Comparison of ENCODE assay signal across 23 cellular contexts in the genomic region with DNA sequence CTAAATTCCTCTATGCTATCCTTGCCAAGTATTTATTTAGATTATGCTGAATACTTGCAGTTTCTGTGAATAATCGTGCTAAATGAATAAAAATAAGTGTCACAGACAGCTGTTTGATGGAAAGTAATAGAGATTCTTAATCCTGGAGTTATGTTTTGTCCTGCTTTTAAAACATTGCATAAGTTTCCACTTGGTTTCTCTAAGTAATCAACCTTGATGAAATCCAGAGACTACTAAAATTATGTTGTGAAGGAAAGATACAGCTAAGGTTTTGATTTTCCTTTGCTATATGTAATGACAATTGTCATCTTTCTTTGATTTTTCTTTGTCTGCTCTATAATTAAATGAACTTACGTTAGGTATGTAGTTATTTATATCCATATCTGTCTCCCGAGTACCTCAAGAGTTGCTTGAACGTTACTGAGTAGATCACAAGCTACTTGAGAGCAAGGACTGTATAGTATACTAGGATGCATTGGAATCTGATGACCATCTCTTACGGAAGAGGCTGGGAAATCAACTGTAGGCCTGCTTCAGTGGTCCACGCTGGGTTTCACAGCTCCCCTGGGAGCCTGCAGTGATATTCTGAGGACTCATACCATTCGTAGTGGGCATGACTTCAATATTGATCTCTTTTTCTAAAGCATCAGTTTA.
"Had no signal": no experiment of that assay in that cellular context is flagged by ENCODE, and none has a peak within 500 bp of the region (broad histone marks: within the 10 kb centered on the region; RNA-seq: fewer than 3 reads in every experiment).

No MANE protein-coding gene starts in this region.

- H3K9ac ChIP-seq: neural progenitor cell had no signal

- H3K4me1 ChIP-seq: neural progenitor cell had no signal

- H2AFZ ChIP-seq: neural progenitor cell had no signal

- H3K27me3 ChIP-seq: breast epithelium, colonic mucosa, dorsolateral prefrontal cortex, esophagus squamous epithelium, heart left ventricle, neural progenitor cell, suprapubic skin, transverse colon had no signal

- ATAC-seq: effector memory CD8-positive, alpha-beta T cell; left colon; lower lobe of right lung; T-helper 17 cell had no signal

- H3K27ac ChIP-seq: breast epithelium, colonic mucosa, dorsolateral prefrontal cortex, esophagus squamous epithelium, heart left ventricle, lower lobe of right lung, neural progenitor cell, suprapubic skin, transverse colon had no signal

- H3K4me2 ChIP-seq: neural progenitor cell had no signal

- H3K36me3 ChIP-seq: breast epithelium, colonic mucosa, esophagus squamous epithelium, lower lobe of right lung, neural progenitor cell, suprapubic skin, transverse colon had no signal

- H3K9me3 ChIP-seq: breast epithelium, colonic mucosa, esophagus squamous epithelium, heart left ventricle, lower lobe of right lung, suprapubic skin, transverse colon had no signal

- H3K4me3 ChIP-seq: breast epithelium, colonic mucosa, dorsolateral prefrontal cortex, esophagus squamous epithelium, heart left ventricle, lower lobe of right lung, neural progenitor cell, suprapubic skin, transverse colon had no signal

- DNase-seq: activated CD4-positive, alpha-beta memory T cell treated with anti-CD3 and anti-CD28 coated beads for 36 hours; activated CD4-positive, alpha-beta T cell treated with anti-CD3 and anti-CD28 coated beads for 48 hours; activated CD4-positive, CD25-positive, alpha-beta regulatory T cell; activated naive CD4-positive, alpha-beta T cell treated with Interleukin-2 at 50 U/mL for 16 hours; activated T-cell treated with anti-CD3 and anti-CD28 coated beads, Interleukin-2, amount 50 U/mL, for 48 hours; colonic mucosa; dorsolateral prefrontal cortex; effector memory CD8-positive, alpha-beta T cell; esophagus squamous epithelium; heart left ventricle; islet precursor cell; left colon; lower lobe of right lung; mesendoderm; naive B cell; retina; stimulated activated CD4-positive, alpha-beta T cell treated with anti-CD3 and anti-CD28 coated beads, Interleukin-12 subunit alpha, Interleukin-12 subunit beta, amount 100 ng/mL, for 4 hours; stimulated activated CD4-positive, alpha-beta T cell treated with anti-CD3 and anti-CD28 coated beads, Interleukin-4, amount 100 ng/mL, for 4 hours; T-helper 17 cell; transverse colon had no signal
